Comparison of ENCODE assay signal across 23 cellular contexts in genomic region chr4:186659936-186660335, GRCh38.
"Had no signal": no experiment of that assay in that cellular context is flagged by ENCODE, and none has a peak within 500 bp of the region (broad histone marks: within the 10 kb centered on the region; RNA-seq: fewer than 3 reads in every experiment).

No MANE protein-coding gene starts in this region.

- H3K9me3 ChIP-seq: SJSA1 had no signal

- H3K27ac Mint-ChIP-seq: activated CD4-positive, alpha-beta T cell treated with anti-CD3 and anti-CD28 coated beads, Interleukin-2, amount 10 ng/mL, durations not matched to agents 24 days and 14 days; activated CD8-positive, alpha-beta memory T cell treated with anti-CD3 and anti-CD28 coated beads, Interleukin-2, amount 10 ng/mL, durations not matched to agents 7 days and 5 days; activated naive CD4-positive, alpha-beta T cell treated with anti-CD3 and anti-CD28 coated beads, Interleukin-2, amount 50 U/mL, for 72 hours; activated naive CD8-positive, alpha-beta T cell treated with anti-CD3 and anti-CD28 coated beads, Interleukin-2, amount 50 U/mL, for 24 hours; T-helper 1 cell treated with Interleukin-12 subunit alpha and Interleukin-12 subunit beta and Interleukin-4 antibody, amounts not matched to agents 30 μg/mL and 1 μg/mL, for 36 hours had no signal

- H3K36me3 Mint-ChIP-seq: activated CD8-positive, alpha-beta memory T cell treated with anti-CD3 and anti-CD28 coated beads, Interleukin-2, amount 10 ng/mL, durations not matched to agents 7 days and 5 days; activated naive CD4-positive, alpha-beta T cell treated with anti-CD3 and anti-CD28 coated beads, Interleukin-2, amount 50 U/mL, for 72 hours had no signal

- ATAC-seq: activated CD8-positive, alpha-beta memory T cell treated with anti-CD3 and anti-CD28 coated beads, Interleukin-2, amount 10 ng/mL, durations not matched to agents 7 days and 5 days; activated naive CD4-positive, alpha-beta T cell treated with anti-CD3 and anti-CD28 coated beads, Interleukin-2, amount 50 U/mL, for 72 hours; activated naive CD8-positive, alpha-beta T cell treated with anti-CD3 and anti-CD28 coated beads, Interleukin-2, amount 50 U/mL, for 24 hours; activated T-cell treated with anti-CD3 and anti-CD28 coated beads, Interleukin-2, amount 50 U/mL, for 4 hours; PC-3; SK-N-SH treated with all-trans-retinoic acid at 6 μM for 48 hours had no signal

- DNase-seq: activated CD4-positive, alpha-beta T cell treated with anti-CD3 and anti-CD28 coated beads, Interleukin-2, amount 10 ng/mL, durations not matched to agents 24 days and 14 days; activated CD4-positive, alpha-beta T cell treated with anti-CD3 and anti-CD28 coated beads, Interleukin-2, amount 50 U/mL, for 48 hours; activated CD4-positive, CD25-positive, alpha-beta regulatory T cell treated with anti-CD3 and anti-CD28 coated beads, Interleukin-2, amount 50 U/mL, for 72 hours; activated CD8-positive, alpha-beta memory T cell treated with anti-CD3 and anti-CD28 coated beads, Interleukin-2, amount 10 ng/mL, durations not matched to agents 7 days and 5 days; activated effector memory CD4-positive, alpha-beta T cell treated with anti-CD3 and anti-CD28 coated beads, Interleukin-2, amount 50 U/mL, for 16 hours; activated naive CD4-positive, alpha-beta T cell treated with Interleukin-2 at 50 U/mL for 16 hours; activated naive CD8-positive, alpha-beta T cell treated with anti-CD3 and anti-CD28 coated beads, Interleukin-2, amount 50 U/mL, for 24 hours; activated T-cell treated with anti-CD3 and anti-CD28 coated beads, Interleukin-2, amount 50 U/mL, for 4 hours; amygdala; Kasumi-1; KBM-7; NCI-H1105 treated with DMSO at 0.1 percent for 48 hours; NCI-H1436 treated with DMSO at 0.1 percent for 48 hours; NCI-H187; NCI-H2081; NCI-H446; NCI-H524; PC-3; SW 1271 had no signal

- H3K9me3 Mint-ChIP-seq: activated CD4-positive, alpha-beta T cell treated with anti-CD3 and anti-CD28 coated beads, Interleukin-2, amount 10 ng/mL, durations not matched to agents 24 days and 14 days; activated naive CD4-positive, alpha-beta T cell treated with anti-CD3 and anti-CD28 coated beads, Interleukin-2, amount 50 U/mL, for 72 hours; activated T-cell treated with anti-CD3 and anti-CD28 coated beads, Interleukin-2, amount 50 U/mL, for 4 hours; T-helper 1 cell treated with Interleukin-12 subunit alpha and Interleukin-12 subunit beta and Interleukin-4 antibody, amounts not matched to agents 30 μg/mL and 1 μg/mL, for 36 hours had no signal

- H3K4me1 Mint-ChIP-seq: activated CD4-positive, alpha-beta T cell treated with anti-CD3 and anti-CD28 coated beads, Interleukin-2, amount 10 ng/mL, durations not matched to agents 24 days and 14 days; activated CD8-positive, alpha-beta memory T cell treated with anti-CD3 and anti-CD28 coated beads, Interleukin-2, amount 10 ng/mL, durations not matched to agents 7 days and 5 days; activated naive CD8-positive, alpha-beta T cell treated with anti-CD3 and anti-CD28 coated beads, Interleukin-2, amount 50 U/mL, for 24 hours had no signal

- H3K4me3 Mint-ChIP-seq: activated CD4-positive, alpha-beta T cell treated with anti-CD3 and anti-CD28 coated beads, Interleukin-2, amount 10 ng/mL, durations not matched to agents 24 days and 14 days; activated CD8-positive, alpha-beta memory T cell treated with anti-CD3 and anti-CD28 coated beads, Interleukin-2, amount 10 ng/mL, durations not matched to agents 7 days and 5 days; activated naive CD8-positive, alpha-beta T cell treated with anti-CD3 and anti-CD28 coated beads, Interleukin-2, amount 50 U/mL, for 24 hours; activated T-cell treated with anti-CD3 and anti-CD28 coated beads, Interleukin-2, amount 50 U/mL, for 4 hours; T-helper 1 cell treated with Interleukin-12 subunit alpha and Interleukin-12 subunit beta and Interleukin-4 antibody, amounts not matched to agents 30 μg/mL and 1 μg/mL, for 36 hours had no signal

- H3K27me3 Mint-ChIP-seq: activated CD4-positive, alpha-beta T cell treated with anti-CD3 and anti-CD28 coated beads, Interleukin-2, amount 10 ng/mL, durations not matched to agents 24 days and 14 days; activated CD8-positive, alpha-beta memory T cell treated with anti-CD3 and anti-CD28 coated beads, Interleukin-2, amount 10 ng/mL, durations not matched to agents 7 days and 5 days; activated naive CD8-positive, alpha-beta T cell treated with anti-CD3 and anti-CD28 coated beads, Interleukin-2, amount 50 U/mL, for 24 hours had no signal

- H3K27ac ChIP-seq: SJSA1 had no signal

- H3K27me3 ChIP-seq: SJSA1 had no signal

- H3K4me3 ChIP-seq: SJSA1 had no signal
